Comparison of ENCODE assay signal across 10 cellular contexts in the genomic region with DNA sequence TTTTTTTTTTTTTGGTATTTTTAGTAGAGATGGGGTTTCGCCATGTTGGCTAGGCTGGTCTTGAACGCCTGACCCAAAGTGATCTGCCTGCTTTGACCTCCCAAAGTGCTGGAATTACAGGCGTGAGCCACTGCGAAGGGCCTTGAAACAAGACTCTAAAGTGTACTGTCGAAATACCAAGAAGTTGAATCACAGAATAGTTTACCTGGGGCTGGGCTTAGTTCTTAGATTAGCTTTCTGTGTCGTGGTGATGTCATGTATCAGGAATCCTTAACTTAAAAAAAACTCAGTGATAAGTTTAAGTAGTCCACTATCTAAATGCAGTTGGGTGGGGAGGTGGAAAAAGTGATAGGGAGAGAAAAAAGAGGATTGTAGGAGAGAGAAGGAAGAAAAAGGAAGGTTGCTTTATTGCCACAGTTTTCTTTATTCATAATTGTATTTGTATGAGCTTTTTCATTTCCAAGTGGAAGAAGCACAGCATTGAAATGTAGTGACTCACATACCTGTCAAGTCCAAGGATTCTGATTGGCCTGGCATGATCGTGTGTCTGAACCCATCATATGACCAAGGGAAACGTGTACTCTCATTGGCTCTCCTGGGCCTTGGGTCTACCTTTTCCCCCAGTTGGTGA. TPM values are rescaled to one million over a fixed set of nuclear protein-coding genes. Genes with fewer than 3 reads are reported as not detected.
DNase-seq lines count a peak whose midpoint lies in the region; ATAC-seq, FAIRE-seq and TF ChIP-seq lines count a peak whose summit lies in the region.
"Had no signal": no experiment of that assay in that cellular context is flagged by ENCODE, and none has a peak within 500 bp of the region (broad histone marks: within the 10 kb centered on the region; RNA-seq: fewer than 3 reads in every experiment).

No MANE protein-coding gene starts in this region.

- DNase-seq in H54 (ENCODE audit: insufficient read length, low spot score) (peak; percentile 66), RWPE1 (ENCODE audit: low spot score) (peak; percentile 84), fibroblast of mammary gland (ENCODE audit: low read depth) (peak; percentile 65), psoas muscle (no peak), NCI-H2196 treated with DMSO at 0.1 percent for 48 hours (lab: John Stamatoyannopoulos, UW; ENCODE audit: unreplicated experiment) (no peak), NCI-H2029 (lab: John Stamatoyannopoulos, UW) (no peak), GM19240 (ENCODE audit: insufficient read length, low spot score) (no peak)
- no peak for DNase-seq in activated CD8-positive, alpha-beta T cell treated with anti-CD3 and anti-CD28 coated beads for 36 hours
- DNase-seq: NCI-H1694 had no signal

- CTCF ChIA-PET in RWPE1 (lab: Yijun Ruan, JAX), result no interaction called here
- CTCF ChIA-PET in activated CD8-positive, alpha-beta T cell treated with anti-CD3 and anti-CD28 coated beads for 36 hours (lab: Charles Lee), result no interaction called here

- intact Hi-C loops in psoas muscle (cut with DNase I), result no loop called here
- intact Hi-C loops in activated CD8-positive, alpha-beta T cell treated with anti-CD3 and anti-CD28 coated beads for 36 hours (cut with micrococcal nuclease), result no loop called here

- peaks cover 18% of the 10 kb centered on the region for H3K4me1 ChIP-seq in psoas muscle

- WGBS in psoas muscle, 3 donors, result 47 to 77% (median 59%) methylated on average over 8 of the region's 8 CpGs

- no peaks in the 10 kb centered on the region for H3K9me3 ChIP-seq in psoas muscle

- no peak for TF ChIP-seq POLR2A in H54 (IDR thresholded peaks at IDR 0.05; ENCODE audit: low read depth, low read length)

- no peak overlapping the region for H3K27ac Mint-ChIP-seq in activated CD8-positive, alpha-beta T cell treated with anti-CD3 and anti-CD28 coated beads for 36 hours

- ATAC-seq in psoas muscle, result peak; percentile 63 to 89 (median 82)
- ATAC-seq in activated CD8-positive, alpha-beta T cell treated with anti-CD3 and anti-CD28 coated beads for 36 hours, result no peak

- no peaks in the 10 kb centered on the region for H3K27me3 ChIP-seq in psoas muscle (ENCODE audit: insufficient read depth in 3 of 3, low read length in 2 of 3)

- TF ChIP-seq CTCF in RWPE1 (conservative IDR thresholded peaks at IDR 0.05; ENCODE audit: low read depth) (no peak), fibroblast of mammary gland (conservative IDR thresholded peaks at IDR 0.05; ENCODE audit: control insufficient read depth, insufficient read depth, low read depth, low read length) (no peak), psoas muscle (IDR thresholded peaks at IDR 0.05) (no peak)
- no peak for TF ChIP-seq CTCF in activated CD8-positive, alpha-beta T cell treated with anti-CD3 and anti-CD28 coated beads for 36 hours (IDR thresholded peaks at IDR 0.05)

- H3K4me3 Mint-ChIP-seq in activated CD8-positive, alpha-beta T cell treated with anti-CD3 and anti-CD28 coated beads for 36 hours, result no peak overlapping the region

- peak overlapping the region; percentile 93 for H3K27ac ChIP-seq in RWPE1
- peak overlapping the region; percentile 59 for H3K27ac ChIP-seq in psoas muscle

- FAIRE-seq in H54 (lab: Jason Lieb, UNC), result peak; percentile 95

- peaks cover 2% of the 10 kb centered on the region for H3K4me1 Mint-ChIP-seq in activated CD8-positive, alpha-beta T cell treated with anti-CD3 and anti-CD28 coated beads for 36 hours (ENCODE audit: low read depth)

- H3K4me3 ChIP-seq in fibroblast of mammary gland (ENCODE audit: control insufficient read depth, low read depth, low read length) (no peak overlapping the region), psoas muscle (no peak overlapping the region)
- H3K4me3 ChIP-seq: skin epidermis had no signal

- H3K36me3 ChIP-seq in psoas muscle (ENCODE audit: insufficient read depth in 1 of 2, low read depth in 1 of 2), result no peaks in the 10 kb centered on the region

- no peaks in the 10 kb centered on the region for H3K9me3 Mint-ChIP-seq in activated CD8-positive, alpha-beta T cell treated with anti-CD3 and anti-CD28 coated beads for 36 hours

- H3K36me3 Mint-ChIP-seq in activated CD8-positive, alpha-beta T cell treated with anti-CD3 and anti-CD28 coated beads for 36 hours (ENCODE audit: low read depth), result no peaks in the 10 kb centered on the region

- peaks cover 4% of the 10 kb centered on the region for H3K27me3 Mint-ChIP-seq in activated CD8-positive, alpha-beta T cell treated with anti-CD3 and anti-CD28 coated beads for 36 hours

- POLR2A ChIA-PET in RWPE1 (lab: Yijun Ruan, JAX; ENCODE audit: low non-redundant PET), result no interaction called here
- POLR2A ChIA-PET in activated CD8-positive, alpha-beta T cell treated with anti-CD3 and anti-CD28 coated beads for 36 hours (lab: Charles Lee), result interaction anchor here (0.6 kb wide), 1 partner anchor 712 kb away, joined by 3 read pairs; no protein-coding TSS in a partner anchor

RNA-seq across cellular contexts. Expression of a gene that starts 13.4 kb away (rescaled TPM):
- 10 to 100 TPM; 18.1 to 43.8 (median 24.7) TPM for total RNA-seq in psoas muscle
- polyA plus RNA-seq in psoas muscle, result 10 to 100 TPM in 1 of 3 donors, 1 to 10 TPM in 2; 9.3 to 24.3 (median 9.8) TPM
- total RNA-seq in activated CD8-positive, alpha-beta T cell treated with anti-CD3 and anti-CD28 coated beads for 36 hours, result 1 to 10 TPM; 4.4 to 4.7 TPM

RNA-seq across cellular contexts. Expression of a gene that starts 14.2 kb away (rescaled TPM):
- 10 to 100 TPM; 14.0 to 22.6 (median 18.8) TPM for total RNA-seq in psoas muscle
- polyA plus RNA-seq in psoas muscle, result 10 to 100 TPM; 12.8 to 37.7 (median 15.7) TPM
- 10 to 100 TPM; 30.1 to 33.2 TPM for total RNA-seq in activated CD8-positive, alpha-beta T cell treated with anti-CD3 and anti-CD28 coated beads for 36 hours

Comparison
In these comparisons a context has a peak if more than half of its experiments do, and no peak if none do; other contexts are left out.
1. DNase-seq: peak in H54 (single experiment), RWPE1 (single experiment) and fibroblast of mammary gland (single experiment); none in psoas muscle (0 of 2), NCI-H2196 treated with DMSO at 0.1 percent for 48 hours (single experiment), NCI-H2029 (single experiment), activated CD8-positive, alpha-beta T cell treated with anti-CD3 and anti-CD28 coated beads for 36 hours (single experiment) and GM19240 (single experiment).